ENCODE assay signal across 15 cellular contexts in the genomic region with DNA sequence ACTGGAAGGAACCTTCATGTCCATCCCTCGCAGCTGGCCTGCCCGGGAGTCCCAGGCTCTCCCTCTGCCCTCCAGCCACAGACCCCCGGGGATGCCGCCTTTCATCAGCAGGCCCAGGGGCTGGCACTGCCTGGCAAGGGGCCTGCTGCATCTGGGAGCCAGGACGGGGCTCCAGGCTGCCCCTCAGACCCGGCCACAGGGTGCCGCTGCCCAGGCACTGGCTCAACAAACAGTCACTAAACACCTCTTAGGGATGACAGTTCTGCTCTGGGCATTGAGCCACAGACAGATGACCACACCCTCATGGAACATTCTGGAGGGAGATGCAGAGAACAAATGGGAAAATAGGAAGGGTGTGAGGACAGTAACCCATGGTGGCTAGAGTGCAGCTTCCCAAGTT.
"Had no signal": no experiment of that assay in that cellular context is flagged by ENCODE, and none has a peak within 500 bp of the region (broad histone marks: within the 10 kb centered on the region; RNA-seq: fewer than 3 reads in every experiment).

No MANE protein-coding gene starts in this region.

- H3K9ac ChIP-seq: neural progenitor cell had no signal

- H3K4me3 Mint-ChIP-seq: activated CD4-positive, alpha-beta memory T cell treated with anti-CD3 and anti-CD28 coated beads for 36 hours; activated CD4-positive, alpha-beta T cell treated with anti-CD3 and anti-CD28 coated beads for 36 hours; activated naive CD8-positive, alpha-beta T cell; activated T-cell treated with anti-CD3 and anti-CD28 coated beads, Interleukin-2, amount 50 U/mL, for 24 hours; neural progenitor cell; T-helper 1 cell treated with Interleukin-12 subunit alpha and Interleukin-12 subunit beta and Interleukin-4 antibody, amounts not matched to agents 30 μg/mL and 1 μg/mL, for 36 hours; type B pancreatic cell had no signal

- H3K27me3 ChIP-seq: neural progenitor cell, pancreas had no signal

- H3K36me3 ChIP-seq: gastrocnemius medialis, neural progenitor cell, pancreas, WERI-Rb-1 had no signal

- H3K27ac ChIP-seq: gastrocnemius medialis, neural progenitor cell, pancreas, skin epidermis, WERI-Rb-1 had no signal

- H3K4me2 ChIP-seq: neural progenitor cell had no signal

- H3K9me3 ChIP-seq: gastrocnemius medialis, pancreas had no signal

- H3K4me1 Mint-ChIP-seq: activated CD4-positive, alpha-beta T cell treated with anti-CD3 and anti-CD28 coated beads for 36 hours had no signal

- H3K4me3 ChIP-seq: gastrocnemius medialis, neural progenitor cell, pancreas, skin epidermis had no signal

- H3K27me3 Mint-ChIP-seq: activated CD4-positive, alpha-beta memory T cell treated with anti-CD3 and anti-CD28 coated beads for 36 hours; activated CD4-positive, alpha-beta T cell treated with anti-CD3 and anti-CD28 coated beads for 36 hours; activated naive CD8-positive, alpha-beta T cell; activated T-cell treated with anti-CD3 and anti-CD28 coated beads, Interleukin-2, amount 50 U/mL, for 24 hours had no signal

- H3K4me1 ChIP-seq: gastrocnemius medialis, pancreas had no signal

- H3K36me3 Mint-ChIP-seq: activated CD4-positive, alpha-beta memory T cell treated with anti-CD3 and anti-CD28 coated beads for 36 hours; activated naive CD8-positive, alpha-beta T cell; neural progenitor cell; type B pancreatic cell had no signal

- DNase-seq: activated CD4-positive, alpha-beta memory T cell treated with anti-CD3 and anti-CD28 coated beads for 36 hours; activated CD4-positive, alpha-beta T cell treated with anti-CD3 and anti-CD28 coated beads for 36 hours; activated T-cell treated with anti-CD3 and anti-CD28 coated beads, Interleukin-2, amount 50 U/mL, for 24 hours; anterior cingulate cortex; cerebellar nuclear complex; stimulated activated naive CD8-positive, alpha-beta T cell treated with anti-CD3 and anti-CD28 coated beads, Interleukin-15, Interleukin-2, amounts not matched to agents 100 U/mL and 50 U/mL, for 24 hours; WERI-Rb-1 had no signal

- H3K9me3 Mint-ChIP-seq: activated CD4-positive, alpha-beta memory T cell treated with anti-CD3 and anti-CD28 coated beads for 36 hours; activated T-cell treated with anti-CD3 and anti-CD28 coated beads, Interleukin-2, amount 50 U/mL, for 24 hours; neural progenitor cell; T-helper 1 cell treated with Interleukin-12 subunit alpha and Interleukin-12 subunit beta and Interleukin-4 antibody, amounts not matched to agents 30 μg/mL and 1 μg/mL, for 36 hours; type B pancreatic cell had no signal

- H3K27ac Mint-ChIP-seq: activated CD4-positive, alpha-beta memory T cell treated with anti-CD3 and anti-CD28 coated beads for 36 hours; activated CD4-positive, alpha-beta T cell treated with anti-CD3 and anti-CD28 coated beads for 36 hours; activated naive CD8-positive, alpha-beta T cell; activated T-cell treated with anti-CD3 and anti-CD28 coated beads, Interleukin-2, amount 50 U/mL, for 24 hours; neural progenitor cell; T-helper 1 cell treated with Interleukin-12 subunit alpha and Interleukin-12 subunit beta and Interleukin-4 antibody, amounts not matched to agents 30 μg/mL and 1 μg/mL, for 36 hours; type B pancreatic cell had no signal

- ATAC-seq: activated CD4-positive, alpha-beta T cell treated with anti-CD3 and anti-CD28 coated beads for 36 hours; gastrocnemius medialis; left lobe of liver; pancreas; stimulated activated naive CD8-positive, alpha-beta T cell treated with anti-CD3 and anti-CD28 coated beads, Interleukin-15, Interleukin-2, amounts not matched to agents 100 U/mL and 50 U/mL, for 24 hours had no signal
